ENCODE assay signal across 20 cellular contexts in genomic region chr13:88005188-88005587, GRCh38.
DNase-seq lines count a peak whose midpoint lies in the region; ATAC-seq and TF ChIP-seq lines count a peak whose summit lies in the region.
"Had no signal": no experiment of that assay in that cellular context is flagged by ENCODE, and none has a peak within 500 bp of the region (broad histone marks: within the 10 kb centered on the region; RNA-seq: fewer than 3 reads in every experiment).

No MANE protein-coding gene starts in this region.

- no peak overlapping the region for H3K4me2 ChIP-seq in mammary epithelial cell (ENCODE audit: insufficient read depth, low read depth, low read length)
- no peak overlapping the region for H3K4me2 ChIP-seq in PC-3 (ENCODE audit: low read length)
- H3K4me2 ChIP-seq: neural progenitor cell had no signal

- WGBS in mammary epithelial cell (ENCODE audit: low coverage, missing lambda C conversion rate), result 72% methylated on average over 2 of the region's 2 CpGs

- no peaks in the 10 kb centered on the region for H3K36me3 Mint-ChIP-seq in MCF 10A (ENCODE audit: insufficient read depth, unreplicated experiment)
- H3K36me3 Mint-ChIP-seq: activated naive CD8-positive, alpha-beta T cell treated with anti-CD3 and anti-CD28 coated beads, Interleukin-2, amount 10 ng/mL, durations not matched to agents 7 days and 5 days; CD8-positive, alpha-beta T cell; mesothelial cell of epicardium; neural progenitor cell; stimulated activated memory B cell treated with anti-CD40 and anti-IgM and Interleukin-4, amounts not matched to agents 10 μg/mL and 1 μg/mL and 100 μg/mL, for 72 hours had no signal

- DNase-seq in MCF 10A (ENCODE audit: unreplicated experiment), result peak; percentile 3
- DNase-seq in mammary epithelial cell, result no peak
- DNase-seq in PC-3, result peak; percentile 2
- DNase-seq in epithelial cell of esophagus (ENCODE audit: low read depth), result peak; percentile 16
- no peak for DNase-seq in cortex of kidney (lab: John Stamatoyannopoulos, UW)
- DNase-seq in activated naive CD4-positive, alpha-beta T cell treated with Interleukin-2 at 50 U/mL for 16 hours, result no peak
- no peak for DNase-seq in Right ventricle myocardium superior
- DNase-seq: activated CD4-positive, alpha-beta memory T cell treated with anti-CD3 and anti-CD28 coated beads, Interleukin-2, amount 10 ng/mL, durations not matched to agents 7 days and 5 days; activated naive CD8-positive, alpha-beta T cell treated with anti-CD3 and anti-CD28 coated beads, Interleukin-2, amount 10 ng/mL, durations not matched to agents 7 days and 5 days; activated T-cell treated with anti-CD3 and anti-CD28 coated beads, Interleukin-2, amount 50 U/mL, for 24 hours; CD8-positive, alpha-beta T cell; effector CD4-positive, alpha-beta T cell; MM.1S; NCI-H2081; NCI-H510A treated with DMSO at 0.1 percent for 48 hours; tibial artery had no signal

- H3K4me3 Mint-ChIP-seq in MCF 10A (ENCODE audit: unreplicated experiment), result no peak overlapping the region
- H3K4me3 Mint-ChIP-seq: activated CD4-positive, alpha-beta memory T cell treated with anti-CD3 and anti-CD28 coated beads, Interleukin-2, amount 10 ng/mL, durations not matched to agents 7 days and 5 days; activated naive CD8-positive, alpha-beta T cell treated with anti-CD3 and anti-CD28 coated beads, Interleukin-2, amount 10 ng/mL, durations not matched to agents 7 days and 5 days; activated T-cell treated with anti-CD3 and anti-CD28 coated beads, Interleukin-2, amount 50 U/mL, for 24 hours; CD8-positive, alpha-beta T cell; mesothelial cell of epicardium; neural progenitor cell; stimulated activated memory B cell treated with anti-CD40 and anti-IgM and Interleukin-4, amounts not matched to agents 10 μg/mL and 1 μg/mL and 100 μg/mL, for 72 hours had no signal

- TF ChIP-seq CTCF in MCF 10A (IDR thresholded peaks at IDR 0.05; ENCODE audit: unreplicated experiment) (peak; percentile 41), mammary epithelial cell (conservative IDR thresholded peaks at IDR 0.05 in 1 of 2, IDR thresholded peaks at IDR 0.05 in 1 of 2; ENCODE audit: extremely low read depth in 1 of 2, insufficient read depth in 1 of 2, low read depth in 1 of 2, low read length in 2 of 2) (peak in 1 of 2 donors; percentile 30), PC-3 (conservative IDR thresholded peaks at IDR 0.05; ENCODE audit: low read depth, low read length) (peak; percentile 34; the same call in 1 of the 2 replicates), epithelial cell of esophagus (IDR thresholded peaks at IDR 0.05; ENCODE audit: insufficient read depth, low read depth, low read length, missing control alignments) (peak; percentile 30)

- BruUV-seq in MCF 10A (replicated peaks; lab: Mats Ljungman, UMichigan) (no TSS peak), mammary epithelial cell (replicated peaks; lab: Mats Ljungman, UMichigan) (no TSS peak), PC-3 (replicated peaks; lab: Mats Ljungman, UMichigan) (no TSS peak)

- H3K27me3 Mint-ChIP-seq in MCF 10A (ENCODE audit: insufficient read depth, unreplicated experiment), result no peaks in the 10 kb centered on the region
- H3K27me3 Mint-ChIP-seq: activated CD4-positive, alpha-beta memory T cell treated with anti-CD3 and anti-CD28 coated beads, Interleukin-2, amount 10 ng/mL, durations not matched to agents 7 days and 5 days; activated naive CD8-positive, alpha-beta T cell treated with anti-CD3 and anti-CD28 coated beads, Interleukin-2, amount 10 ng/mL, durations not matched to agents 7 days and 5 days; activated T-cell treated with anti-CD3 and anti-CD28 coated beads, Interleukin-2, amount 50 U/mL, for 24 hours; stimulated activated memory B cell treated with anti-CD40 and anti-IgM and Interleukin-4, amounts not matched to agents 10 μg/mL and 1 μg/mL and 100 μg/mL, for 72 hours had no signal

- POLR2A ChIA-PET in MCF 10A (lab: Yijun Ruan, JAX), result interaction anchor here (0.7 to 1.2 kb wide), 2 partner anchors 10 to 1060 kb away, joined by 3 read pairs; no protein-coding TSS in a partner anchor
- POLR2A ChIA-PET in PC-3 (lab: Charles Lee; ENCODE audit: unreplicated experiment), result no interaction called here

- H3K4me1 Mint-ChIP-seq in MCF 10A (ENCODE audit: insufficient read depth, unreplicated experiment), result no peaks in the 10 kb centered on the region
- H3K4me1 Mint-ChIP-seq: activated CD4-positive, alpha-beta memory T cell treated with anti-CD3 and anti-CD28 coated beads, Interleukin-2, amount 10 ng/mL, durations not matched to agents 7 days and 5 days; activated naive CD8-positive, alpha-beta T cell treated with anti-CD3 and anti-CD28 coated beads, Interleukin-2, amount 10 ng/mL, durations not matched to agents 7 days and 5 days; mesothelial cell of epicardium; neural progenitor cell; stimulated activated memory B cell treated with anti-CD40 and anti-IgM and Interleukin-4, amounts not matched to agents 10 μg/mL and 1 μg/mL and 100 μg/mL, for 72 hours had no signal

- no peak overlapping the region for H3K27ac Mint-ChIP-seq in MCF 10A (ENCODE audit: low read depth, unreplicated experiment)
- H3K27ac Mint-ChIP-seq: activated CD4-positive, alpha-beta memory T cell treated with anti-CD3 and anti-CD28 coated beads, Interleukin-2, amount 10 ng/mL, durations not matched to agents 7 days and 5 days; activated naive CD8-positive, alpha-beta T cell treated with anti-CD3 and anti-CD28 coated beads, Interleukin-2, amount 10 ng/mL, durations not matched to agents 7 days and 5 days; activated T-cell treated with anti-CD3 and anti-CD28 coated beads, Interleukin-2, amount 50 U/mL, for 24 hours; CD8-positive, alpha-beta T cell; mesothelial cell of epicardium; neural progenitor cell; stimulated activated memory B cell treated with anti-CD40 and anti-IgM and Interleukin-4, amounts not matched to agents 10 μg/mL and 1 μg/mL and 100 μg/mL, for 72 hours had no signal

- H3K9me3 ChIP-seq in mammary epithelial cell (replicated peaks; ENCODE audit: insufficient read depth, low read length) (no peaks in the 10 kb centered on the region), PC-3 (ENCODE audit: low read length) (no peaks in the 10 kb centered on the region)
- H3K9me3 ChIP-seq: tibial artery had no signal

- H3K27me3 ChIP-seq in mammary epithelial cell (ENCODE audit: insufficient read depth, low read length) (no peaks in the 10 kb centered on the region), PC-3 (ENCODE audit: low read length) (no peaks in the 10 kb centered on the region)
- H3K27me3 ChIP-seq: neural progenitor cell, tibial artery had no signal

- H3K36me3 ChIP-seq in mammary epithelial cell (ENCODE audit: insufficient read depth, low read length) (no peaks in the 10 kb centered on the region), PC-3 (ENCODE audit: low read depth, low read length) (no peaks in the 10 kb centered on the region)
- H3K36me3 ChIP-seq: neural progenitor cell, tibial artery had no signal

- H4K20me1 ChIP-seq in mammary epithelial cell (ENCODE audit: insufficient read depth, low read length), result no peaks in the 10 kb centered on the region
- H4K20me1 ChIP-seq in PC-3 (ENCODE audit: low read length), result no peaks in the 10 kb centered on the region

- H3F3A ChIP-seq in PC-3 (ENCODE audit: low read length, unreplicated experiment), result no peaks in the 10 kb centered on the region

- no peak overlapping the region for H3K27ac ChIP-seq in mammary epithelial cell (ENCODE audit: insufficient read depth, low read depth, low read length)
- no peak overlapping the region for H3K27ac ChIP-seq in PC-3 (ENCODE audit: low read length)
- H3K27ac ChIP-seq: neural progenitor cell, tibial artery had no signal

- H3K4me3 ChIP-seq in mammary epithelial cell (replicated peaks in 1 of 3; ENCODE audit: insufficient read depth in 1 of 3, low read depth in 2 of 3, low read length in 3 of 3), result no peak overlapping the region
- no peak overlapping the region for H3K4me3 ChIP-seq in PC-3 (ENCODE audit: low read length)
- H3K4me3 ChIP-seq in epithelial cell of esophagus (ENCODE audit: low read length), result no peak overlapping the region
- H3K4me3 ChIP-seq: neural progenitor cell, tibial artery had no signal

- intact Hi-C loops in MCF 10A (cut with micrococcal nuclease) (loop anchor here (1.0 kb wide), 1 partner anchor 1062 kb away; no protein-coding TSS in a partner anchor), mammary epithelial cell (cut with micrococcal nuclease) (no loop called here), PC-3 (cut with micrococcal nuclease) (loop anchor here (2.0 kb wide), 1 partner anchor 974 kb away; no protein-coding TSS in a partner anchor), Right ventricle myocardium superior (cut with DNase I) (no loop called here)

- H3K9me3 Mint-ChIP-seq in MCF 10A (ENCODE audit: unreplicated experiment), result peaks cover 10% of the 10 kb centered on the region
- H3K9me3 Mint-ChIP-seq: activated CD4-positive, alpha-beta memory T cell treated with anti-CD3 and anti-CD28 coated beads, Interleukin-2, amount 10 ng/mL, durations not matched to agents 7 days and 5 days; activated T-cell treated with anti-CD3 and anti-CD28 coated beads, Interleukin-2, amount 50 U/mL, for 24 hours had no signal

- H3K9ac ChIP-seq in mammary epithelial cell (ENCODE audit: insufficient read depth, low read length) (no peak overlapping the region), PC-3 (ENCODE audit: low read length) (no peak overlapping the region)
- H3K9ac ChIP-seq: neural progenitor cell had no signal

- dilution Hi-C loops in mammary epithelial cell (cut with HindIII; ENCODE audit: low sequenced_read_pairs), result no loop called here

- CTCF ChIA-PET in MCF 10A (lab: Yijun Ruan, JAX), result interaction anchor here (0.9 to 1.5 kb wide), 4 partner anchors 15 to 1690 kb away, joined by 3 to 4 read pairs (median 3); no protein-coding TSS in a partner anchor
- CTCF ChIA-PET in mammary epithelial cell (lab: Charles Lee; ENCODE audit: low non-redundant PET), result interaction anchor here (0.6 kb wide), 1 partner anchor 1691 kb away, joined by 3 read pairs; no protein-coding TSS in a partner anchor
- CTCF ChIA-PET in PC-3 (lab: Charles Lee), result no interaction called here

- in situ Hi-C loops in mammary epithelial cell (cut with MboI; ENCODE audit: low sequenced_read_pairs in 2 of 2), result no loop called here

- H2AFZ ChIP-seq in mammary epithelial cell (ENCODE audit: low read depth, low read length) (no peak overlapping the region), PC-3 (ENCODE audit: low read length) (no peak overlapping the region)
- H2AFZ ChIP-seq: neural progenitor cell had no signal

- ATAC-seq in PC-3 (no peak), Right ventricle myocardium superior (ENCODE audit: poor library complexity) (no peak), HG02759 (IDR thresholded peaks at IDR 0.05; ENCODE audit: unreplicated experiment) (no peak)
- ATAC-seq: CD8-positive, alpha-beta T cell; stimulated activated memory B cell treated with anti-CD40 and anti-IgM and Interleukin-4, amounts not matched to agents 10 μg/mL and 1 μg/mL and 100 μg/mL, for 72 hours had no signal

- no peaks in the 10 kb centered on the region for H3K4me1 ChIP-seq in mammary epithelial cell (ENCODE audit: insufficient read depth, low read length)
- no peaks in the 10 kb centered on the region for H3K4me1 ChIP-seq in PC-3 (ENCODE audit: insufficient read depth, low read length)
- H3K4me1 ChIP-seq: neural progenitor cell, tibial artery had no signal

- no peaks in the 10 kb centered on the region for H3K9me2 ChIP-seq in PC-3 (replicated peaks; ENCODE audit: low read length)

- no peaks in the 10 kb centered on the region for H3K79me2 ChIP-seq in mammary epithelial cell (ENCODE audit: insufficient read depth, low read length)
- no peaks in the 10 kb centered on the region for H3K79me2 ChIP-seq in PC-3 (ENCODE audit: low read length)

Comparison
In these comparisons a context has a peak if more than half of its experiments do, and no peak if none do; other contexts are left out.
1. DNase-seq: peak in MCF 10A (single experiment), PC-3 (single experiment) and epithelial cell of esophagus (single experiment); none in mammary epithelial cell (single experiment), cortex of kidney (single experiment), activated naive CD4-positive, alpha-beta T cell treated with Interleukin-2 at 50 U/mL for 16 hours (single experiment) and Right ventricle myocardium superior (single experiment).
2. intact Hi-C loops: an anchor here in MCF 10A (1.0 kb wide) and PC-3 (2.0 kb wide); none called in mammary epithelial cell and Right ventricle myocardium superior.